ENCODE assay signal across 1 cellular context in the genomic region with DNA sequence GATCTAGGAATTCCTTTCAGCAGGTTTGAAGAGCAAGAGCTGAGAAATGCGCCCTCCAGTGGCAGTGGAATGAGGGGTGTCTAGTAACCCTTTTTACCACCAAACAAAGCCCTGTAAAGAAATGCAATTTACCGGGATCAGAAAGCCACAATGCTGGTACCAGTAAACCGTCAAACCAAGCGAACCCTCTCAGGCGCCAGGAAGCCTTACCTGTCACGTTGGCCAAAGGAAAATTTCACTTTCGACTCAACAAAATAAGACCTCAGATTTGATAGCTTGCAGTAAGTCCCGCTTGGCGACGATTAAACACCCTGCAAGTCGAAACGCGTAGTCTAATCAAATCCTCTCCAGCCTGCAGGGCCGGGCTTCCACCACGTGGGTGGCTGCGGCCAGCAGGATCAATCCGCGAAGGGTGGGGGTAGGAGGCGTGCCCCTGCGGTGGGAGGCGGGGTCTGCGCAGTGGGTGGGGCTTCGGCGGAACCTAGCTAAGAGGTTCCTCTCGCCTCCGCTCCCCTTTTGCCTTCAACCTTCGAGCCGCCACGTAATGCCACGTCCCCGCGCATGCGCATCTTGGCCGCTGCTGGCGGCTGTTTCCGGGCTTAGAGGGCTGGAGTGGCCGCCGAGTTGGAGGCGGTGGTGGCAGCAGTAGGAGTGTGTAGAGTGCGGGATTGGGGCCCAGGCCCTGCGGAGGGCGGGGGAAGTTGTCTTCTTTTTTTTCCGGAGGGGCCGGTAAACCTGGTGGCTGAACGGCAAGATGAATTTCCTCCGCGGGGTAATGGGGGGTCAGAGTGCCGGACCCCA.
TF ChIP-seq lines count a peak whose summit lies in the region.

A gene with protein sequence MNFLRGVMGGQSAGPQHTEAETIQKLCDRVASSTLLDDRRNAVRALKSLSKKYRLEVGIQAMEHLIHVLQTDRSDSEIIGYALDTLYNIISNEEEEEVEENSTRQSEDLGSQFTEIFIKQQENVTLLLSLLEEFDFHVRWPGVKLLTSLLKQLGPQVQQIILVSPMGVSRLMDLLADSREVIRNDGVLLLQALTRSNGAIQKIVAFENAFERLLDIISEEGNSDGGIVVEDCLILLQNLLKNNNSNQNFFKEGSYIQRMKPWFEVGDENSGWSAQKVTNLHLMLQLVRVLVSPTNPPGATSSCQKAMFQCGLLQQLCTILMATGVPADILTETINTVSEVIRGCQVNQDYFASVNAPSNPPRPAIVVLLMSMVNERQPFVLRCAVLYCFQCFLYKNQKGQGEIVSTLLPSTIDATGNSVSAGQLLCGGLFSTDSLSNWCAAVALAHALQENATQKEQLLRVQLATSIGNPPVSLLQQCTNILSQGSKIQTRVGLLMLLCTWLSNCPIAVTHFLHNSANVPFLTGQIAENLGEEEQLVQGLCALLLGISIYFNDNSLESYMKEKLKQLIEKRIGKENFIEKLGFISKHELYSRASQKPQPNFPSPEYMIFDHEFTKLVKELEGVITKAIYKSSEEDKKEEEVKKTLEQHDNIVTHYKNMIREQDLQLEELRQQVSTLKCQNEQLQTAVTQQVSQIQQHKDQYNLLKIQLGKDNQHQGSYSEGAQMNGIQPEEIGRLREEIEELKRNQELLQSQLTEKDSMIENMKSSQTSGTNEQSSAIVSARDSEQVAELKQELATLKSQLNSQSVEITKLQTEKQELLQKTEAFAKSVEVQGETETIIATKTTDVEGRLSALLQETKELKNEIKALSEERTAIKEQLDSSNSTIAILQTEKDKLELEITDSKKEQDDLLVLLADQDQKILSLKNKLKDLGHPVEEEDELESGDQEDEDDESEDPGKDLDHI (plus strand): TSS at position 512 of the 801 bp plus-strand sequence. CDS start 243 bp downstream, at position 755.

TF ChIP-seq in HEK293, 187 proteins besides CTCF, POLR2A, EP300 and RAD21 (continued from another document and continues in another):
- TF ChIP-seq ZIC2 (tag by site-specific recombination; IDR thresholded peaks at IDR 0.05), result no peak
- no peak for TF ChIP-seq ZNF830 (tag by site-specific recombination; IDR thresholded peaks at IDR 0.05; ENCODE audit: low read depth)
- peak; percentile 50; the same call in 1 of the 2 replicates for TF ChIP-seq ZNF600 (tag by site-specific recombination; IDR thresholded peaks at IDR 0.05)
- peak; percentile 78; the same call in 1 of the 2 replicates for TF ChIP-seq ZXDB (tag by site-specific recombination; IDR thresholded peaks at IDR 0.05)
- TF ChIP-seq MZF1 (tag by site-specific recombination; IDR thresholded peaks at IDR 0.05; ENCODE audit: borderline replicate concordance), result peak; percentile 45
- TF ChIP-seq ZNF514 (tag by site-specific recombination; IDR thresholded peaks at IDR 0.05), result no peak
- no peak for TF ChIP-seq ZNF10 (tag by site-specific recombination; IDR thresholded peaks at IDR 0.05)
- TF ChIP-seq, protein P1, sequence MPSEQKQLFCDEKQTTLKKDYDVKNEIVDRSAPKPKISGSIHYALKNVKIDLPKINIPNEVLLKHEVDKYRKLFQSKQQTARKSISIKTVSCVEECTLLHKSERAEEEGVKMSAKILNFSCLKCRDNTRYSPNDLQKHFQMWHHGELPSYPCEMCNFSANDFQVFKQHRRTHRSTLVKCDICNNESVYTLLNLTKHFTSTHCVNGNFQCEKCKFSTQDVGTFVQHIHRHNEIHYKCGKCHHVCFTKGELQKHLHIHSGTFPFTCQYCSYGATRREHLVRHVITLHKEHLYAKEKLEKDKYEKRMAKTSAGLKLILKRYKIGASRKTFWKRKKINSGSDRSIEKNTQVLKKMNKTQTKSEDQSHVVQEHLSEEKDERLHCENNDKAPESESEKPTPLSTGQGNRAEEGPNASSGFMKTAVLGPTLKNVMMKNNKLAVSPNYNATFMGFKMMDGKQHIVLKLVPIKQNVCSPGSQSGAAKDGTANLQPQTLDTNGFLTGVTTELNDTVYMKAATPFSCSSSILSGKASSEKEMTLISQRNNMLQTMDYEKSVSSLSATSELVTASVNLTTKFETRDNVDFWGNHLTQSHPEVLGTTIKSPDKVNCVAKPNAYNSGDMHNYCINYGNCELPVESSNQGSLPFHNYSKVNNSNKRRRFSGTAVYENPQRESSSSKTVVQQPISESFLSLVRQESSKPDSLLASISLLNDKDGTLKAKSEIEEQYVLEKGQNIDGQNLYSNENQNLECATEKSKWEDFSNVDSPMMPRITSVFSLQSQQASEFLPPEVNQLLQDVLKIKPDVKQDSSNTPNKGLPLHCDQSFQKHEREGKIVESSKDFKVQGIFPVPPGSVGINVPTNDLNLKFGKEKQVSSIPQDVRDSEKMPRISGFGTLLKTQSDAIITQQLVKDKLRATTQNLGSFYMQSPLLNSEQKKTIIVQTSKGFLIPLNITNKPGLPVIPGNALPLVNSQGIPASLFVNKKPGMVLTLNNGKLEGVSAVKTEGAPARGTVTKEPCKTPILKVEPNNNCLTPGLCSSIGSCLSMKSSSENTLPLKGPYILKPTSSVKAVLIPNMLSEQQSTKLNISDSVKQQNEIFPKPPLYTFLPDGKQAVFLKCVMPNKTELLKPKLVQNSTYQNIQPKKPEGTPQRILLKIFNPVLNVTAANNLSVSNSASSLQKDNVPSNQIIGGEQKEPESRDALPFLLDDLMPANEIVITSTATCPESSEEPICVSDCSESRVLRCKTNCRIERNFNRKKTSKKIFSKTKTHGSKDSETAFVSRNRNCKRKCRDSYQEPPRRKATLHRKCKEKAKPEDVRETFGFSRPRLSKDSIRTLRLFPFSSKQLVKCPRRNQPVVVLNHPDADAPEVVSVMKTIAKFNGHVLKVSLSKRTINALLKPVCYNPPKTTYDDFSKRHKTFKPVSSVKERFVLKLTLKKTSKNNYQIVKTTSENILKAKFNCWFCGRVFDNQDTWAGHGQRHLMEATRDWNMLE (tag by site-specific recombination; conservative IDR thresholded peaks at IDR 0.05; ENCODE audit: low read depth), result no peak
- TF ChIP-seq ZBTB1 (tag by site-specific recombination; IDR thresholded peaks at IDR 0.05), result no peak
- no peak for TF ChIP-seq ZNF37A (tag by site-specific recombination; IDR thresholded peaks at IDR 0.05)
- no peak for TF ChIP-seq ZNF202 (tag by site-specific recombination; IDR thresholded peaks at IDR 0.05; ENCODE audit: borderline replicate concordance)
- TF ChIP-seq ZNF133 (tag by site-specific recombination; IDR thresholded peaks at IDR 0.05), result no peak
- TF ChIP-seq ZNF654 (tag by site-specific recombination; IDR thresholded peaks at IDR 0.05; ENCODE audit: low read depth), result peak; percentile 49
- TF ChIP-seq ZNF23 (tag by site-specific recombination; IDR thresholded peaks at IDR 0.05; ENCODE audit: borderline replicate concordance), result no peak
- peak; percentile 89 for TF ChIP-seq KLF9 (tag by site-specific recombination; IDR thresholded peaks at IDR 0.05; ENCODE audit: low read depth)
- TF ChIP-seq ZNF248 (tag by site-specific recombination; IDR thresholded peaks at IDR 0.05), result no peak
- TF ChIP-seq ZBTB11 (tag by site-specific recombination; conservative IDR thresholded peaks at IDR 0.05; ENCODE audit: low read depth), result peak; percentile 45; the same call in 1 of the 2 replicates
- TF ChIP-seq ZNF837 (tag by site-specific recombination; IDR thresholded peaks at IDR 0.05), result no peak
- TF ChIP-seq SP2 (tag by site-specific recombination; IDR thresholded peaks at IDR 0.05), result peak; percentile 87
- TF ChIP-seq ZNF221 (tag by site-specific recombination; IDR thresholded peaks at IDR 0.05; ENCODE audit: borderline replicate concordance), result no peak
- TF ChIP-seq ZNF558 (tag by site-specific recombination; IDR thresholded peaks at IDR 0.05), result peak; percentile 15; the same call in 1 of the 2 replicates
- no peak for TF ChIP-seq ZNF596 (tag by site-specific recombination; IDR thresholded peaks at IDR 0.05)
- TF ChIP-seq, protein P2, sequence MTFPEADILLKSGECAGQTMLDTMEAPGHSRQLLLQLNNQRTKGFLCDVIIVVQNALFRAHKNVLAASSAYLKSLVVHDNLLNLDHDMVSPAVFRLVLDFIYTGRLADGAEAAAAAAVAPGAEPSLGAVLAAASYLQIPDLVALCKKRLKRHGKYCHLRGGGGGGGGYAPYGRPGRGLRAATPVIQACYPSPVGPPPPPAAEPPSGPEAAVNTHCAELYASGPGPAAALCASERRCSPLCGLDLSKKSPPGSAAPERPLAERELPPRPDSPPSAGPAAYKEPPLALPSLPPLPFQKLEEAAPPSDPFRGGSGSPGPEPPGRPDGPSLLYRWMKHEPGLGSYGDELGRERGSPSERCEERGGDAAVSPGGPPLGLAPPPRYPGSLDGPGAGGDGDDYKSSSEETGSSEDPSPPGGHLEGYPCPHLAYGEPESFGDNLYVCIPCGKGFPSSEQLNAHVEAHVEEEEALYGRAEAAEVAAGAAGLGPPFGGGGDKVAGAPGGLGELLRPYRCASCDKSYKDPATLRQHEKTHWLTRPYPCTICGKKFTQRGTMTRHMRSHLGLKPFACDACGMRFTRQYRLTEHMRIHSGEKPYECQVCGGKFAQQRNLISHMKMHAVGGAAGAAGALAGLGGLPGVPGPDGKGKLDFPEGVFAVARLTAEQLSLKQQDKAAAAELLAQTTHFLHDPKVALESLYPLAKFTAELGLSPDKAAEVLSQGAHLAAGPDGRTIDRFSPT (tag by site-specific recombination; IDR thresholded peaks at IDR 0.05), result no peak
- TF ChIP-seq, protein P3, sequence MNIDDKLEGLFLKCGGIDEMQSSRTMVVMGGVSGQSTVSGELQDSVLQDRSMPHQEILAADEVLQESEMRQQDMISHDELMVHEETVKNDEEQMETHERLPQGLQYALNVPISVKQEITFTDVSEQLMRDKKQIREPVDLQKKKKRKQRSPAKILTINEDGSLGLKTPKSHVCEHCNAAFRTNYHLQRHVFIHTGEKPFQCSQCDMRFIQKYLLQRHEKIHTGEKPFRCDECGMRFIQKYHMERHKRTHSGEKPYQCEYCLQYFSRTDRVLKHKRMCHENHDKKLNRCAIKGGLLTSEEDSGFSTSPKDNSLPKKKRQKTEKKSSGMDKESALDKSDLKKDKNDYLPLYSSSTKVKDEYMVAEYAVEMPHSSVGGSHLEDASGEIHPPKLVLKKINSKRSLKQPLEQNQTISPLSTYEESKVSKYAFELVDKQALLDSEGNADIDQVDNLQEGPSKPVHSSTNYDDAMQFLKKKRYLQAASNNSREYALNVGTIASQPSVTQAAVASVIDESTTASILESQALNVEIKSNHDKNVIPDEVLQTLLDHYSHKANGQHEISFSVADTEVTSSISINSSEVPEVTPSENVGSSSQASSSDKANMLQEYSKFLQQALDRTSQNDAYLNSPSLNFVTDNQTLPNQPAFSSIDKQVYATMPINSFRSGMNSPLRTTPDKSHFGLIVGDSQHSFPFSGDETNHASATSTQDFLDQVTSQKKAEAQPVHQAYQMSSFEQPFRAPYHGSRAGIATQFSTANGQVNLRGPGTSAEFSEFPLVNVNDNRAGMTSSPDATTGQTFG (tag by site-specific recombination; IDR thresholded peaks at IDR 0.05; ENCODE audit: borderline replicate concordance), result no peak
- peak; percentile 75 for TF ChIP-seq PRDM4 (tag by site-specific recombination; IDR thresholded peaks at IDR 0.05)
- TF ChIP-seq ZBTB7A (tag by site-specific recombination; IDR thresholded peaks at IDR 0.05; ENCODE audit: low read depth), result no peak
- TF ChIP-seq ZNF670 (tag by site-specific recombination; IDR thresholded peaks at IDR 0.05; ENCODE audit: low read depth), result no peak
- TF ChIP-seq ZNF571 (tag by site-specific recombination; IDR thresholded peaks at IDR 0.05), result no peak
- no peak for TF ChIP-seq ZNF513 (tag by site-specific recombination; IDR thresholded peaks at IDR 0.05)
- TF ChIP-seq SP7 (tag by site-specific recombination; IDR thresholded peaks at IDR 0.05), result peak; percentile 40; the same call in 1 of the 2 replicates
- TF ChIP-seq ZNF707 (tag by site-specific recombination; IDR thresholded peaks at IDR 0.05), result no peak
- TF ChIP-seq ZBTB21 (tag by site-specific recombination; IDR thresholded peaks at IDR 0.05), result no peak
- no peak for TF ChIP-seq ZNF416 (tag by site-specific recombination; IDR thresholded peaks at IDR 0.05)
